ENCODE assay signal across 31 cellular contexts in genomic region chr3:135239485-135239884, GRCh38.
DNase-seq lines count a peak whose midpoint lies in the region; ATAC-seq and TF ChIP-seq lines count a peak whose summit lies in the region.
"Had no signal": no experiment of that assay in that cellular context is flagged by ENCODE, and none has a peak within 500 bp of the region (broad histone marks: within the 10 kb centered on the region; RNA-seq: fewer than 3 reads in every experiment).

No MANE protein-coding gene starts in this region.

- 24 to 31% methylated on average over 2 of the region's 2 CpGs for WGBS in GM23248 (ENCODE audit: low coverage in 1 of 2, low lambda C conversion rate in 2 of 2, missing lambda C conversion rate in 2 of 2), 2 experiments
- 92 to 95% methylated on average over 2 of the region's 2 CpGs for WGBS in endodermal cell (ENCODE audit: insufficient coverage in 1 of 2, insufficient read length in 1 of 2), 2 experiments

- no peak overlapping the region for H3K4me3 Mint-ChIP-seq in endodermal cell
- H3K4me3 Mint-ChIP-seq: activated CD4-positive, alpha-beta memory T cell treated with anti-CD3 and anti-CD28 coated beads, Interleukin-2, amount 10 ng/mL, durations not matched to agents 7 days and 5 days; activated naive CD4-positive, alpha-beta T cell treated with anti-CD3 and anti-CD28 coated beads, Interleukin-2, amount 10 ng/mL, durations not matched to agents 7 days and 5 days; activated T-helper 1 cell treated with anti-CD3 and anti-CD28 coated beads, Interleukin-12 subunit alpha, Interleukin-12 subunit beta, Interleukin-2, Interleukin-4 antibody, amounts not matched to agents 30 ng/mL and 10 ng/mL and 1 ng/mL, durations not matched to agents 14 hours and 24 hours and 36 hours; B cell; CD8-positive, alpha-beta memory T cell; stimulated activated naive CD8-positive, alpha-beta T cell treated with anti-CD3 and anti-CD28 coated beads, Interleukin-15, amount 100 ng/mL, for 72 hours had no signal

- H3K4me3 ChIP-seq in BE2C (ENCODE audit: low read depth, low read length) = peak overlapping the region; percentile 4; the same call in 1 of the 2 replicates
- H3K4me3 ChIP-seq in GM23248 = no peak overlapping the region
- no peak overlapping the region for H3K4me3 ChIP-seq in endodermal cell (ENCODE audit: low read length)
- H3K4me3 ChIP-seq in HAP-1 = no peak overlapping the region
- H3K4me3 ChIP-seq: adrenal gland, left ventricle myocardium inferior, uterus had no signal

- peaks cover 29% of the 10 kb centered on the region for H3K4me1 Mint-ChIP-seq in endodermal cell
- H3K4me1 Mint-ChIP-seq: activated CD4-positive, alpha-beta memory T cell treated with anti-CD3 and anti-CD28 coated beads, Interleukin-2, amount 10 ng/mL, durations not matched to agents 7 days and 5 days; activated naive CD4-positive, alpha-beta T cell treated with anti-CD3 and anti-CD28 coated beads, Interleukin-2, amount 10 ng/mL, durations not matched to agents 7 days and 5 days; B cell; CD8-positive, alpha-beta memory T cell; stimulated activated naive CD8-positive, alpha-beta T cell treated with anti-CD3 and anti-CD28 coated beads, Interleukin-15, amount 100 ng/mL, for 72 hours had no signal

- peaks cover 18% of the 10 kb centered on the region for H3K27me3 Mint-ChIP-seq in endodermal cell (ENCODE audit: insufficient read depth)
- H3K27me3 Mint-ChIP-seq: activated CD4-positive, alpha-beta memory T cell treated with anti-CD3 and anti-CD28 coated beads, Interleukin-2, amount 10 ng/mL, durations not matched to agents 7 days and 5 days; activated naive CD4-positive, alpha-beta T cell treated with anti-CD3 and anti-CD28 coated beads, Interleukin-2, amount 10 ng/mL, durations not matched to agents 7 days and 5 days; B cell; stimulated activated naive CD8-positive, alpha-beta T cell treated with anti-CD3 and anti-CD28 coated beads, Interleukin-15, amount 100 ng/mL, for 72 hours had no signal

- H3K9ac ChIP-seq in GM23248 (no peak overlapping the region), endodermal cell (ENCODE audit: extremely low read depth, low read length, poor library complexity, severe bottlenecking) (no peak overlapping the region)

- intact Hi-C loops in left ventricle myocardium superior (cut with micrococcal nuclease) = no loop called here

- H3K9me3 ChIP-seq in BE2C (no peaks in the 10 kb centered on the region; the same call in 1 of the 2 replicates), GM23248 (ENCODE audit: low read depth) (no peaks in the 10 kb centered on the region), endodermal cell (ENCODE audit: control insufficient read depth, low read length) (peaks cover 4% of the 10 kb centered on the region), HAP-1 (no peaks in the 10 kb centered on the region)
- H3K9me3 ChIP-seq: adrenal gland, left ventricle myocardium inferior, uterus had no signal

- no peaks in the 10 kb centered on the region for H4K20me1 ChIP-seq in GM23248 (ENCODE audit: insufficient read depth)

- H3K36me3 ChIP-seq in BE2C (no peaks in the 10 kb centered on the region), GM23248 (ENCODE audit: low read depth) (no peaks in the 10 kb centered on the region), endodermal cell (ENCODE audit: control insufficient read depth, insufficient read depth, low read length) (no peaks in the 10 kb centered on the region), HAP-1 (replicated peaks) (no peaks in the 10 kb centered on the region)
- H3K36me3 ChIP-seq: adrenal gland, left ventricle myocardium inferior, uterus had no signal

- no peaks in the 10 kb centered on the region for H3F3A ChIP-seq in GM23248 (ENCODE audit: insufficient read depth)

- H3K27me3 ChIP-seq in BE2C = no peaks in the 10 kb centered on the region
- no peaks in the 10 kb centered on the region for H3K27me3 ChIP-seq in GM23248 (replicated peaks; ENCODE audit: insufficient read depth)
- peaks cover 4% of the 10 kb centered on the region for H3K27me3 ChIP-seq in endodermal cell (ENCODE audit: control insufficient read depth, insufficient read depth, low read length, poor library complexity, severe bottlenecking)
- H3K27me3 ChIP-seq in HAP-1 (ENCODE audit: low read depth) = no peaks in the 10 kb centered on the region
- H3K27me3 ChIP-seq: adrenal gland, uterus had no signal

- no peak for TF ChIP-seq CTCF in BE2C (IDR thresholded peaks at IDR 0.05; ENCODE audit: low read depth, low read length)
- TF ChIP-seq CTCF in endodermal cell (conservative IDR thresholded peaks at IDR 0.05) = no peak

- H3K9me2 ChIP-seq in GM23248 (ENCODE audit: insufficient read depth) = no peaks in the 10 kb centered on the region

- peaks cover 12% of the 10 kb centered on the region for H3K9me3 Mint-ChIP-seq in endodermal cell
- H3K9me3 Mint-ChIP-seq: activated CD4-positive, alpha-beta memory T cell treated with anti-CD3 and anti-CD28 coated beads, Interleukin-2, amount 10 ng/mL, durations not matched to agents 7 days and 5 days; activated naive CD4-positive, alpha-beta T cell treated with anti-CD3 and anti-CD28 coated beads, Interleukin-2, amount 10 ng/mL, durations not matched to agents 7 days and 5 days; activated T-helper 1 cell treated with anti-CD3 and anti-CD28 coated beads, Interleukin-12 subunit alpha, Interleukin-12 subunit beta, Interleukin-2, Interleukin-4 antibody, amounts not matched to agents 30 ng/mL and 10 ng/mL and 1 ng/mL, durations not matched to agents 14 hours and 24 hours and 36 hours had no signal

- H3K27ac ChIP-seq in GM23248 = no peak overlapping the region
- no peak overlapping the region for H3K27ac ChIP-seq in endodermal cell (ENCODE audit: low read depth, low read length)
- H3K27ac ChIP-seq: adrenal gland, left ventricle myocardium inferior, uterus had no signal

- peaks cover under 1% of the 10 kb centered on the region for H3K36me3 Mint-ChIP-seq in endodermal cell (ENCODE audit: low read depth)
- H3K36me3 Mint-ChIP-seq: activated naive CD4-positive, alpha-beta T cell treated with anti-CD3 and anti-CD28 coated beads, Interleukin-2, amount 10 ng/mL, durations not matched to agents 7 days and 5 days; CD8-positive, alpha-beta memory T cell had no signal

- DNase-seq in BE2C (no peak), GM23248 (peak; percentile 2), NCI-H2196 treated with DMSO at 0.1 percent for 48 hours (lab: John Stamatoyannopoulos, UW; ENCODE audit: unreplicated experiment) (peak; percentile 33), endodermal cell (peak; percentile 37), left ventricle myocardium superior (no peak), HAP-1 (ENCODE audit: low spot score in 2 of 2) (no peak), NCI-H510A treated with DMSO at 0.1 percent for 48 hours (lab: John Stamatoyannopoulos, UW) (no peak)
- DNase-seq: ACHN; activated CD4-positive, alpha-beta memory T cell treated with anti-CD3 and anti-CD28 coated beads, Interleukin-2, amount 10 ng/mL, durations not matched to agents 7 days and 5 days; activated CD8-positive, alpha-beta memory T cell treated with anti-CD3 and anti-CD28 coated beads, Interleukin-2, amount 50 U/mL, for 48 hours; activated naive CD4-positive, alpha-beta T cell treated with anti-CD3 and anti-CD28 coated beads, Interleukin-2, amount 10 ng/mL, durations not matched to agents 7 days and 5 days; CD8-positive, alpha-beta memory T cell; dermis blood vessel endothelial cell; DMS153; foreskin fibroblast; H7; head of caudate nucleus; Karpas-422; left ventricle myocardium inferior; MV-4-11; NCI-H526; posterior cingulate gyrus; right cardiac atrium; stimulated activated CD8-positive, alpha-beta memory T cell treated with anti-CD3 and anti-CD28 coated beads, Interleukin-4, amount 100 ng/mL, for 48 hours; stimulated activated naive CD8-positive, alpha-beta T cell treated with anti-CD3 and anti-CD28 coated beads, Interleukin-15, amount 100 ng/mL, for 72 hours; T-helper 9 cell; uterus had no signal

- H3K4me1 ChIP-seq in BE2C (peaks cover 25% of the 10 kb centered on the region), GM23248 (ENCODE audit: insufficient read depth) (no peaks in the 10 kb centered on the region), endodermal cell (ENCODE audit: control insufficient read depth, insufficient read depth, low read length) (peaks cover 3% of the 10 kb centered on the region), HAP-1 (no peaks in the 10 kb centered on the region)
- H3K4me1 ChIP-seq: adrenal gland, left ventricle myocardium inferior, uterus had no signal

- no peak overlapping the region for H3K4me2 ChIP-seq in GM23248 (ENCODE audit: unreplicated experiment)

- H2AFZ ChIP-seq in GM23248 = no peak overlapping the region

- no peaks in the 10 kb centered on the region for H3K79me2 ChIP-seq in GM23248 (ENCODE audit: insufficient read depth)

- in situ Hi-C loops in GM23248 (cut with MboI) = no loop called here
- in situ Hi-C loops in HAP-1 (cut with MboI; ENCODE audit: low sequenced_read_pairs) = no loop called here

- H3K27ac Mint-ChIP-seq in endodermal cell = no peak overlapping the region
- H3K27ac Mint-ChIP-seq: activated CD4-positive, alpha-beta memory T cell treated with anti-CD3 and anti-CD28 coated beads, Interleukin-2, amount 10 ng/mL, durations not matched to agents 7 days and 5 days; activated naive CD4-positive, alpha-beta T cell treated with anti-CD3 and anti-CD28 coated beads, Interleukin-2, amount 10 ng/mL, durations not matched to agents 7 days and 5 days; activated T-helper 1 cell treated with anti-CD3 and anti-CD28 coated beads, Interleukin-12 subunit alpha, Interleukin-12 subunit beta, Interleukin-2, Interleukin-4 antibody, amounts not matched to agents 30 ng/mL and 10 ng/mL and 1 ng/mL, durations not matched to agents 14 hours and 24 hours and 36 hours; B cell; CD8-positive, alpha-beta memory T cell had no signal

- no peak for ATAC-seq in left ventricle myocardium superior
- ATAC-seq: esophagus mucosa; right cardiac atrium; stimulated activated naive CD8-positive, alpha-beta T cell treated with anti-CD3 and anti-CD28 coated beads, Interleukin-15, amount 100 ng/mL, for 72 hours had no signal

Comparison
In these comparisons a context has a peak if more than half of its experiments do, and no peak if none do; other contexts are left out.
1. DNase-seq: peak in GM23248 (single experiment), NCI-H2196 treated with DMSO at 0.1 percent for 48 hours (single experiment) and endodermal cell (single experiment); none in BE2C (single experiment), left ventricle myocardium superior (single experiment), HAP-1 (0 of 2) and NCI-H510A treated with DMSO at 0.1 percent for 48 hours (single experiment).